In genomic region chr2:232339121-232340081, GRCh38 we compare ENCODE assay signal across 19 cellular contexts. TPM values are rescaled to one million over a fixed set of nuclear protein-coding genes. Genes with fewer than 3 reads are reported as not detected.
DNase-seq lines count a peak whose midpoint lies in the region; TF ChIP-seq lines count a peak whose summit lies in the region.
"Had no signal": no experiment of that assay in that cellular context is flagged by ENCODE, and none has a peak within 500 bp of the region (broad histone marks: within the 10 kb centered on the region; RNA-seq: fewer than 3 reads in every experiment).

No MANE protein-coding gene starts in this region.

- H3K27ac ChIP-seq in osteoblast (ENCODE audit: low read depth, low read length) (no peak overlapping the region), stomach (no peak overlapping the region)
- H3K27ac ChIP-seq: coronary artery, SK-N-MC, tibial artery, VCaP had no signal

- no peak overlapping the region for H3K4me2 ChIP-seq in osteoblast (ENCODE audit: insufficient read depth, low read length)

- H3K4me1 ChIP-seq in osteoblast (ENCODE audit: insufficient read depth, low read length) (no peaks in the 10 kb centered on the region), stomach (no peaks in the 10 kb centered on the region)
- H3K4me1 ChIP-seq: HAP-1, tibial artery had no signal

- H3K4me3 Mint-ChIP-seq in IgD-negative memory B cell (peak overlapping the region in 1 of 4 donors; percentile 52), endothelial cell (ENCODE audit: unreplicated experiment) (no peak overlapping the region)

- no peaks in the 10 kb centered on the region for H3K9me3 ChIP-seq in osteoblast (ENCODE audit: low read depth, low read length)
- peaks cover 0 to 3% (median 0%) of the 10 kb centered on the region in 4 donors for H3K9me3 ChIP-seq in stomach
- H3K9me3 ChIP-seq: HAP-1 had no signal

- H3K27ac Mint-ChIP-seq in IgD-negative memory B cell = peak overlapping the region in 2 of 3 donors; percentile 58 to 83
- no peak overlapping the region for H3K27ac Mint-ChIP-seq in endothelial cell (ENCODE audit: unreplicated experiment)
- H3K27ac Mint-ChIP-seq: activated T-helper 2 cell treated with anti-CD3 and anti-CD28 coated beads, Interferon-gamma antibody, Interleukin-2, Interleukin-4, amounts not matched to agents 10 μg/mL and 5 μg/mL and 100 μg/mL, durations not matched to agents 14 hours and 24 hours and 36 hours had no signal

- intact Hi-C loops in stomach (cut with DNase I; ENCODE audit: low total_unique reads) = no loop called here

- TF ChIP-seq CTCF in endothelial cell (IDR thresholded peaks at IDR 0.05; ENCODE audit: unreplicated experiment) (peak; percentile 40), osteoblast (IDR thresholded peaks at IDR 0.05; ENCODE audit: extremely low read depth, low read depth, low read length) (no peak), stomach (IDR thresholded peaks at IDR 0.05) (no peak)

- WGBS in stomach, 5 donors = 84 to 91% (median 89%) methylated on average over 23 of the region's 23 CpGs

- H4K20me1 ChIP-seq in osteoblast (ENCODE audit: insufficient read depth, low read length) = no peaks in the 10 kb centered on the region

- H3K9me3 Mint-ChIP-seq in IgD-negative memory B cell = no peaks in the 10 kb centered on the region
- H3K9me3 Mint-ChIP-seq in endothelial cell (ENCODE audit: unreplicated experiment) = no peaks in the 10 kb centered on the region
- H3K9me3 Mint-ChIP-seq: activated T-helper 2 cell treated with anti-CD3 and anti-CD28 coated beads, Interferon-gamma antibody, Interleukin-2, Interleukin-4, amounts not matched to agents 10 μg/mL and 5 μg/mL and 100 μg/mL, durations not matched to agents 14 hours and 24 hours and 36 hours had no signal

- H3K36me3 ChIP-seq in osteoblast (ENCODE audit: insufficient read depth, low read length) (no peaks in the 10 kb centered on the region), stomach (peaks cover 0 to 45% (median 22%) of the 10 kb centered on the region in 4 donors)
- H3K36me3 ChIP-seq: HAP-1 had no signal

- H3K27me3 ChIP-seq in osteoblast (ENCODE audit: insufficient read depth, low read length) (peaks cover 6% of the 10 kb centered on the region), stomach (no peaks in the 10 kb centered on the region)
- H3K27me3 ChIP-seq: tibial artery had no signal

- no peak for TF ChIP-seq POLR2A in stomach (IDR thresholded peaks at IDR 0.05)

- H3K4me1 Mint-ChIP-seq in IgD-negative memory B cell (no peaks in the 10 kb centered on the region), endothelial cell (ENCODE audit: unreplicated experiment) (peaks cover 3% of the 10 kb centered on the region)

- H3K79me2 ChIP-seq in osteoblast (ENCODE audit: insufficient read depth, low read length) = no peaks in the 10 kb centered on the region

- H2AFZ ChIP-seq in osteoblast (ENCODE audit: low read length) = no peak overlapping the region

- no peaks in the 10 kb centered on the region for H3K27me3 Mint-ChIP-seq in IgD-negative memory B cell
- peaks cover 15% of the 10 kb centered on the region for H3K27me3 Mint-ChIP-seq in endothelial cell (ENCODE audit: unreplicated experiment)

- no peak for TF ChIP-seq EP300 in stomach (IDR thresholded peaks at IDR 0.05)

- H3K36me3 Mint-ChIP-seq in IgD-negative memory B cell = no peaks in the 10 kb centered on the region
- H3K36me3 Mint-ChIP-seq in endothelial cell (ENCODE audit: low read depth, unreplicated experiment) = no peaks in the 10 kb centered on the region

- H3K4me3 ChIP-seq in osteoblast (ENCODE audit: insufficient read depth, low read length) = no peak overlapping the region
- H3K4me3 ChIP-seq in stomach = no peak overlapping the region
- H3K4me3 ChIP-seq: coronary artery, HAP-1, SK-N-MC, tibial artery had no signal

- DNase-seq in DMS53 (lab: John Stamatoyannopoulos, UW) (peak; percentile 28), DMS53 treated with DMSO at 0.1 percent for 48 hours (lab: John Stamatoyannopoulos, UW; ENCODE audit: unreplicated experiment) (no peak), endothelial cell (ENCODE audit: low spot score) (peak; percentile 41), osteoblast (ENCODE audit: insufficient read length, low spot score, missing footprints) (peak; percentile 85), DMS 273 treated with DMSO at 0.1 percent for 48 hours (lab: John Stamatoyannopoulos, UW) (no peak), T-helper 2 cell (no peak), stomach (no peak)
- DNase-seq: 8988T; naive thymus-derived CD4-positive, alpha-beta T cell; NCI-H1436 treated with DMSO at 0.1 percent for 48 hours; NCI-H526 treated with DMSO at 0.1 percent for 48 hours had no signal

RNA-seq across cellular contexts. Expression of gene ALPP, which starts 39.1 kb away (rescaled TPM):
- not detected for polyA plus RNA-seq in IgD-negative memory B cell
- total RNA-seq in endothelial cell (ENCODE audit: unreplicated experiment) = not detected
- total RNA-seq in osteoblast = not detected in 2 replicates
- total RNA-seq in stomach = not detected
- polyA plus RNA-seq in stomach = not detected
- total RNA-seq: activated T-helper 2 cell treated with anti-CD3 and anti-CD28 coated beads, Interferon-gamma antibody, Interleukin-2, Interleukin-4, amounts not matched to agents 10 μg/mL and 5 μg/mL and 100 μg/mL, durations not matched to agents 14 hours and 24 hours and 36 hours; skeletal muscle tissue had no signal
- polyA plus RNA-seq: naive thymus-derived CD4-positive, alpha-beta T cell had no signal

Comparison
In these comparisons a context has a peak if more than half of its experiments do, and no peak if none do; other contexts are left out.
1. DNase-seq: peak in DMS53 (single experiment), endothelial cell (single experiment) and osteoblast (single experiment); none in DMS53 treated with DMSO at 0.1 percent for 48 hours (single experiment), DMS 273 treated with DMSO at 0.1 percent for 48 hours (single experiment), T-helper 2 cell (0 of 5) and stomach (single experiment).